Comparison of ENCODE assay signal across 26 cellular contexts in the genomic region with DNA sequence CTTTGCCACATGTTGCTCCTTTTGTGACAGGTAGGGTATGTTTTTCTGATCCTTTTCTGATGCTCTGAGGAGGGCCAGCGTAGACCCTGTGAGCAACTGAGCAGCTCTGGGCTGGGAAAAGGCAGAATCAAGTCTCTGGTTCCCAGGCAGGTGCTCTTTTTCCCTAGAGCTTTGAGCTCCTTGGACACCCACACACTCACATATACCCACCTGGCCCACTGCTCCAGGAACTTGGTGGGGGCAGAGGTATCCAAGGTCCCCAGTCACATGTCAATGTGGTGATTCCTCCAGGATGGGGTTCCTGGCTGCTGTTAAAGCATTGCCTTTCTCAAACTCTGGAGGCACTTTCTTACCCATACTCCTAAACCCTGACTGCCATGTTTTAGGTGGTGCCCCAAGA. TPM values are rescaled to one million over a fixed set of nuclear protein-coding genes. Genes with fewer than 3 reads are reported as not detected.
DNase-seq lines count a peak whose midpoint lies in the region; ATAC-seq and TF ChIP-seq lines count a peak whose summit lies in the region.
"Had no signal": no experiment of that assay in that cellular context is flagged by ENCODE, and none has a peak within 500 bp of the region (broad histone marks: within the 10 kb centered on the region; RNA-seq: fewer than 3 reads in every experiment).

No MANE protein-coding gene starts in this region.

- H3K9me3 ChIP-seq in T-helper 17 cell (ENCODE audit: control insufficient read depth, low read length, poor library complexity, severe bottlenecking) (peaks cover 4% of the 10 kb centered on the region), stomach (peaks cover 0 to 9% (median 3%) of the 10 kb centered on the region in 4 donors)
- H3K9me3 ChIP-seq: SK-N-SH had no signal

- H3K4me1 Mint-ChIP-seq in activated T-cell treated with anti-CD3 and anti-CD28 coated beads, Interleukin-2, amount 50 U/mL, for 24 hours (ENCODE audit: low read depth) = peaks cover 45% of the 10 kb centered on the region
- H3K4me1 Mint-ChIP-seq in T-helper 17 cell = peaks cover 52% of the 10 kb centered on the region
- peaks cover 53% of the 10 kb centered on the region for H3K4me1 Mint-ChIP-seq in activated naive CD8-positive, alpha-beta T cell treated with anti-CD3 and anti-CD28 coated beads, Interleukin-2, amount 50 U/mL, for 24 hours
- H3K4me1 Mint-ChIP-seq in stimulated activated effector memory CD8-positive, alpha-beta T cell treated with anti-CD3 and anti-CD28 coated beads, Interleukin-12 subunit alpha, Interleukin-12 subunit beta, amount 100 ng/mL, for 72 hours = peaks cover 55% of the 10 kb centered on the region

- H3K27ac Mint-ChIP-seq in activated T-cell treated with anti-CD3 and anti-CD28 coated beads, Interleukin-2, amount 50 U/mL, for 24 hours = peak overlapping the region; percentile 100
- H3K27ac Mint-ChIP-seq in T-helper 17 cell = peak overlapping the region; percentile 98
- peak overlapping the region; percentile 99 for H3K27ac Mint-ChIP-seq in activated naive CD8-positive, alpha-beta T cell treated with anti-CD3 and anti-CD28 coated beads, Interleukin-2, amount 50 U/mL, for 24 hours
- H3K27ac Mint-ChIP-seq in stimulated activated effector memory CD8-positive, alpha-beta T cell treated with anti-CD3 and anti-CD28 coated beads, Interleukin-12 subunit alpha, Interleukin-12 subunit beta, amount 100 ng/mL, for 72 hours = peak overlapping the region; percentile 99
- H3K27ac Mint-ChIP-seq: CD14-positive monocyte had no signal

- peaks cover 0 to 11% (median 0%) of the 10 kb centered on the region in 4 donors for H3K4me1 ChIP-seq in stomach

- 77 to 96% (median 92%) methylated on average over 1 of the region's 1 CpG for WGBS in stomach, 5 donors

- DNase-seq in activated T-cell treated with anti-CD3 and anti-CD28 coated beads, Interleukin-2, amount 50 U/mL, for 24 hours = peak; percentile 67
- DNase-seq in activated T-cell treated with anti-CD3 and anti-CD28 coated beads for 4 hours (no peak), T-helper 17 cell (no peak), stomach (no peak), NCI-H82 treated with DMSO at 0.1 percent for 48 hours (lab: John Stamatoyannopoulos, UW; ENCODE audit: unreplicated experiment) (no peak)
- no peak for DNase-seq in activated naive CD8-positive, alpha-beta T cell treated with anti-CD3 and anti-CD28 coated beads, Interleukin-2, amount 50 U/mL, for 24 hours
- peak in 1 of 2 donors; percentile 60 for DNase-seq in stimulated activated effector memory CD8-positive, alpha-beta T cell treated with anti-CD3 and anti-CD28 coated beads, Interleukin-12 subunit alpha, Interleukin-12 subunit beta, amount 100 ng/mL, for 72 hours (ENCODE audit: low spot score in 2 of 2)
- DNase-seq: ACHN; activated CD4-positive, alpha-beta T cell treated with anti-CD3 and anti-CD28 coated beads for 4 hours; activated effector memory CD4-positive, alpha-beta T cell treated with Interleukin-2 at 50 U/mL for 16 hours; foreskin melanocyte; GF-D8; hippocampal formation; NCI-H2107; retina; SK-N-SH; stimulated activated CD4-positive, alpha-beta T cell treated with anti-CD3 and anti-CD28 coated beads, Interleukin-12 subunit alpha, Interleukin-12 subunit beta, amount 100 ng/mL, for 4 hours had no signal

- H3K27me3 ChIP-seq in stomach = no peaks in the 10 kb centered on the region

- intact Hi-C loops in stomach (cut with DNase I; ENCODE audit: low total_unique reads) = no loop called here

- no peak for TF ChIP-seq POLR2A in stomach (IDR thresholded peaks at IDR 0.05)

- H3K36me3 Mint-ChIP-seq in activated T-cell treated with anti-CD3 and anti-CD28 coated beads, Interleukin-2, amount 50 U/mL, for 24 hours (ENCODE audit: low read depth) = peaks cover 99% of the 10 kb centered on the region
- peaks cover 29% of the 10 kb centered on the region for H3K36me3 Mint-ChIP-seq in T-helper 17 cell (ENCODE audit: low read depth)
- peaks cover 98% of the 10 kb centered on the region for H3K36me3 Mint-ChIP-seq in activated naive CD8-positive, alpha-beta T cell treated with anti-CD3 and anti-CD28 coated beads, Interleukin-2, amount 50 U/mL, for 24 hours (ENCODE audit: low read depth)
- H3K36me3 Mint-ChIP-seq in stimulated activated effector memory CD8-positive, alpha-beta T cell treated with anti-CD3 and anti-CD28 coated beads, Interleukin-12 subunit alpha, Interleukin-12 subunit beta, amount 100 ng/mL, for 72 hours = peaks cover 100% of the 10 kb centered on the region

- H3K4me3 ChIP-seq in stomach = peak overlapping the region in 1 of 4 donors; percentile 19
- H3K4me3 ChIP-seq: lung had no signal

- no peak for TF ChIP-seq CTCF in stomach (IDR thresholded peaks at IDR 0.05)

- no peak for TF ChIP-seq EP300 in stomach (IDR thresholded peaks at IDR 0.05)

- H3K36me3 ChIP-seq in stomach = no peaks in the 10 kb centered on the region

- H3K27me3 Mint-ChIP-seq in activated T-cell treated with anti-CD3 and anti-CD28 coated beads, Interleukin-2, amount 50 U/mL, for 24 hours = no peaks in the 10 kb centered on the region
- H3K27me3 Mint-ChIP-seq in T-helper 17 cell = no peaks in the 10 kb centered on the region
- peaks cover 1% of the 10 kb centered on the region for H3K27me3 Mint-ChIP-seq in activated naive CD8-positive, alpha-beta T cell treated with anti-CD3 and anti-CD28 coated beads, Interleukin-2, amount 50 U/mL, for 24 hours

- H3K4me3 Mint-ChIP-seq in activated T-cell treated with anti-CD3 and anti-CD28 coated beads, Interleukin-2, amount 50 U/mL, for 24 hours = peak overlapping the region; percentile 94
- H3K4me3 Mint-ChIP-seq in T-helper 17 cell = peak overlapping the region; percentile 99
- H3K4me3 Mint-ChIP-seq in activated naive CD8-positive, alpha-beta T cell treated with anti-CD3 and anti-CD28 coated beads, Interleukin-2, amount 50 U/mL, for 24 hours = peak overlapping the region; percentile 98
- peak overlapping the region; percentile 93 for H3K4me3 Mint-ChIP-seq in stimulated activated effector memory CD8-positive, alpha-beta T cell treated with anti-CD3 and anti-CD28 coated beads, Interleukin-12 subunit alpha, Interleukin-12 subunit beta, amount 100 ng/mL, for 72 hours

- H3K27ac ChIP-seq in stomach = peak overlapping the region in 1 of 5 donors; percentile 28
- H3K27ac ChIP-seq: HL-60 had no signal

- no peaks in the 10 kb centered on the region for H3K9me3 Mint-ChIP-seq in activated T-cell treated with anti-CD3 and anti-CD28 coated beads, Interleukin-2, amount 50 U/mL, for 24 hours
- no peaks in the 10 kb centered on the region for H3K9me3 Mint-ChIP-seq in activated naive CD8-positive, alpha-beta T cell treated with anti-CD3 and anti-CD28 coated beads, Interleukin-2, amount 50 U/mL, for 24 hours
- no peaks in the 10 kb centered on the region for H3K9me3 Mint-ChIP-seq in stimulated activated effector memory CD8-positive, alpha-beta T cell treated with anti-CD3 and anti-CD28 coated beads, Interleukin-12 subunit alpha, Interleukin-12 subunit beta, amount 100 ng/mL, for 72 hours

- ATAC-seq in T-helper 17 cell = no peak
- ATAC-seq in activated naive CD8-positive, alpha-beta T cell treated with anti-CD3 and anti-CD28 coated beads, Interleukin-2, amount 50 U/mL, for 24 hours = no peak
- ATAC-seq in stimulated activated effector memory CD8-positive, alpha-beta T cell treated with anti-CD3 and anti-CD28 coated beads, Interleukin-12 subunit alpha, Interleukin-12 subunit beta, amount 100 ng/mL, for 72 hours = no peak
- no peak for ATAC-seq in HG03139 (IDR thresholded peaks at IDR 0.05; ENCODE audit: unreplicated experiment)

RNA-seq across cellular contexts. Expression of a gene that starts 5.4 kb away (rescaled TPM):
- total RNA-seq in T-helper 17 cell (100 to 1,000 TPM; 152 to 172 TPM), stomach (10 to 100 TPM in 1 of 5 donors, 1 to 10 TPM in 3, not detected in 1; 2.9 to 14.3 (median 4.8) TPM)
- 1 to 10 TPM; 1.7 to 9.8 (median 3.3) TPM for polyA plus RNA-seq in stomach
- total RNA-seq: epithelial cell of proximal tubule, M059J, NCI-H460, RPMI7951, temporal lobe had no signal
- polyA plus RNA-seq: SK-N-SH had no signal

Comparison
In these comparisons a context has a peak if more than half of its experiments do, and no peak if none do; other contexts are left out.
1. RNA of a gene that starts 5.4 kb away (total RNA-seq): 152 to 172 TPM in T-helper 17 cell; 2.9 to 14.3 TPM in stomach; every median in the first group is over 4 times any median in the second.
2. Peak in every context shown above with its lines, with median percentiles within 50 percentile points of each other: H3K27ac Mint-ChIP-seq and H3K4me3 Mint-ChIP-seq.